In genomic region chr2:234732404-234733092, GRCh38 we compare ENCODE assay signal across 15 cellular contexts.
A peak's percentile ranks its signal among the peaks of the same experiment; 100 is the strongest.
DNase-seq lines count a peak whose midpoint lies in the region; ATAC-seq and TF ChIP-seq lines count a peak whose summit lies in the region.
"Had no signal": no experiment of that assay in that cellular context is flagged by ENCODE, and none has a peak within 500 bp of the region (broad histone marks: within the 10 kb centered on the region; RNA-seq: fewer than 3 reads in every experiment).

No MANE protein-coding gene starts in this region.

- no peak for TF ChIP-seq POLR2A in esophagus squamous epithelium (IDR thresholded peaks at IDR 0.05)

- no peak for TF ChIP-seq CTCF in lung (IDR thresholded peaks at IDR 0.05; ENCODE audit: control extremely low read depth, extremely low read depth)
- no peak for TF ChIP-seq CTCF in osteocyte (IDR thresholded peaks at IDR 0.05)
- no peak for TF ChIP-seq CTCF in esophagus squamous epithelium (IDR thresholded peaks at IDR 0.05)

- H3K27me3 ChIP-seq in lung (ENCODE audit: control insufficient read depth, insufficient read depth): no peaks in the 10 kb centered on the region
- peaks cover 0 to 3% (median 0%) of the 10 kb centered on the region in 4 donors for H3K27me3 ChIP-seq in esophagus squamous epithelium

- no peak overlapping the region for H3K4me3 Mint-ChIP-seq in osteocyte (ENCODE audit: unreplicated experiment)
- H3K4me3 Mint-ChIP-seq: CD4-positive, alpha-beta T cell; H9 had no signal

- ATAC-seq in lung (ENCODE audit: insufficient read depth, low FRiP score) (no peak), GM19452 (IDR thresholded peaks at IDR 0.05; ENCODE audit: unreplicated experiment) (no peak)
- ATAC-seq: A549 had no signal

- 89 to 94% methylated on average over 3 of the region's 3 CpGs for WGBS in lung, 2 donors
- 80 to 90% methylated on average over 2 of the region's 3 CpGs for WGBS in esophagus squamous epithelium, 2 donors

- peaks cover 6% of the 10 kb centered on the region for H3K9me3 Mint-ChIP-seq in osteocyte (ENCODE audit: unreplicated experiment)

- H3K4me3 ChIP-seq in lung (no peak overlapping the region), esophagus squamous epithelium (no peak overlapping the region)
- H3K4me3 ChIP-seq: A549 had no signal

- no peaks in the 10 kb centered on the region for H3K4me1 ChIP-seq in lung (ENCODE audit: control insufficient read depth in 2 of 2, insufficient read depth in 2 of 2, low read length in 2 of 2)
- H3K4me1 ChIP-seq in esophagus squamous epithelium: no peaks in the 10 kb centered on the region
- H3K4me1 ChIP-seq: A549, Caco-2 had no signal

- H3K27ac ChIP-seq in lung (ENCODE audit: low read depth in 1 of 2, low read length in 1 of 2): no peak overlapping the region
- no peak overlapping the region for H3K27ac ChIP-seq in esophagus squamous epithelium
- H3K27ac ChIP-seq: 22Rv1, A549, C4-2B had no signal

- peaks cover 5% of the 10 kb centered on the region for H3K36me3 Mint-ChIP-seq in osteocyte (ENCODE audit: unreplicated experiment)

- H3K4me1 Mint-ChIP-seq in osteocyte (ENCODE audit: unreplicated experiment): peaks cover 2% of the 10 kb centered on the region

- no peaks in the 10 kb centered on the region for H3K27me3 Mint-ChIP-seq in osteocyte (ENCODE audit: unreplicated experiment)

- intact Hi-C loops in esophagus squamous epithelium (cut with DNase I): no loop called here

- H3K27ac Mint-ChIP-seq in osteocyte (ENCODE audit: unreplicated experiment): no peak overlapping the region
- H3K27ac Mint-ChIP-seq: CD4-positive, alpha-beta T cell had no signal

- DNase-seq in NCI-H524 treated with DMSO at 0.1 percent for 48 hours (lab: John Stamatoyannopoulos, UW) (peak; percentile 13), NCI-H524 (lab: John Stamatoyannopoulos, UW) (no peak), lung (ENCODE audit: low spot score) (peak; percentile 24), osteocyte (ENCODE audit: extremely low spot score, unreplicated experiment) (peak; percentile 68), esophagus squamous epithelium (lab: John Stamatoyannopoulos, UW) (no peak), NCI-H1417 treated with DMSO at 0.1 percent for 48 hours (lab: John Stamatoyannopoulos, UW) (no peak)
- DNase-seq: AML-193; Caco-2; CD4-positive, alpha-beta T cell; GOT3; H9 had no signal

- H3K36me3 ChIP-seq in lung (ENCODE audit: control insufficient read depth in 2 of 2, insufficient read depth in 2 of 2, low read length in 2 of 2) (no peaks in the 10 kb centered on the region), esophagus squamous epithelium (no peaks in the 10 kb centered on the region)

- peaks cover 0 to 9% of the 10 kb centered on the region in 2 donors for H3K9me3 ChIP-seq in lung (ENCODE audit: control insufficient read depth in 2 of 2, insufficient read depth in 1 of 2, low read length in 1 of 2)
- H3K9me3 ChIP-seq in esophagus squamous epithelium: peaks cover 0 to 8% (median 6%) of the 10 kb centered on the region in 3 donors
- H3K9me3 ChIP-seq: Caco-2 had no signal

Comparison
In these comparisons a context has a peak if more than half of its experiments do, and no peak if none do; other contexts are left out.
1. DNase-seq: peak in NCI-H524 treated with DMSO at 0.1 percent for 48 hours (single experiment), lung (single experiment) and osteocyte (single experiment); none in NCI-H524 (0 of 2), esophagus squamous epithelium (single experiment) and NCI-H1417 treated with DMSO at 0.1 percent for 48 hours (single experiment).